In the genomic region with DNA sequence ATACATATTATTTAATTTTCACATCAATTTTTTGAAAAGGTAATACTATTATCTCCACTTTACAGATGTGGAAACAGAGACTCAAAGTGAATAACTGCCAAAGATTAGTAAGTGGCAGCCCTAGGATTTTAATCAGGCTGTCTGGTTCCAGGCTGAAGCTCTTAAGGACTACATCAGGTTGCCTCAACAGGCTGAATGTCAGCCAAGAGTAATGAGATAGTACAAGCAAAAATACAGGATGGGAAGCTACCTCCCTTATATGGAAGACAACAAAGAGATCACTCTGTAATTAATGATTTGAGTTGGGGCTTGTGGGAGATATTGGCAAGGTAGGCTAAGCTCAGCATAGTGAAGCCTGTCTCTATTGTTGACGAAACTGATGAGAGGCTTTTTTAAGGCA, we compare ENCODE assay signal across 17 cellular contexts.
DNase-seq lines count a peak whose midpoint lies in the region; ATAC-seq and TF ChIP-seq lines count a peak whose summit lies in the region.
"Had no signal": no experiment of that assay in that cellular context is flagged by ENCODE, and none has a peak within 500 bp of the region (broad histone marks: within the 10 kb centered on the region; RNA-seq: fewer than 3 reads in every experiment).

No MANE protein-coding gene starts in this region.

- H3K4me3 ChIP-seq in neural progenitor cell = no peak overlapping the region
- H3K4me3 ChIP-seq: BLaER1 treated with 17β-estradiol and CSF1 and Interleukin-3, amounts not matched to agents 10 nM and 100 nM; MG63 had no signal

- no peaks in the 10 kb centered on the region for H3K79me2 ChIP-seq in neural progenitor cell (ENCODE audit: low read depth)

- ATAC-seq in HG03045 (IDR thresholded peaks at IDR 0.05; ENCODE audit: unreplicated experiment) = no peak
- ATAC-seq: HCT116, Panc1 had no signal

- no peaks in the 10 kb centered on the region for H3K9me3 ChIP-seq in neural progenitor cell (ENCODE audit: low read depth)
- H3K9me3 ChIP-seq: BLaER1 treated with 17β-estradiol and CSF1 and Interleukin-3, amounts not matched to agents 10 nM and 100 nM; MG63 had no signal

- H3K4me3 Mint-ChIP-seq in neural progenitor cell = no peak overlapping the region
- H3K4me3 Mint-ChIP-seq: T-helper 1 cell treated with Interleukin-12 subunit alpha and Interleukin-12 subunit beta and Interleukin-4 antibody, amounts not matched to agents 30 μg/mL and 1 μg/mL, for 36 hours had no signal

- no peaks in the 10 kb centered on the region for H3K9me3 Mint-ChIP-seq in neural progenitor cell
- H3K9me3 Mint-ChIP-seq: T-helper 1 cell treated with Interleukin-12 subunit alpha and Interleukin-12 subunit beta and Interleukin-4 antibody, amounts not matched to agents 30 μg/mL and 1 μg/mL, for 36 hours had no signal

- no peaks in the 10 kb centered on the region for H3F3A ChIP-seq in neural progenitor cell (ENCODE audit: low read depth)

- no peaks in the 10 kb centered on the region for H3K36me3 Mint-ChIP-seq in neural progenitor cell

- H3K36me3 ChIP-seq in neural progenitor cell = no peaks in the 10 kb centered on the region
- H3K36me3 ChIP-seq: BLaER1 treated with 17β-estradiol and CSF1 and Interleukin-3, amounts not matched to agents 10 nM and 100 nM; MG63 had no signal

- no peaks in the 10 kb centered on the region for H3K27me3 Mint-ChIP-seq in neural progenitor cell (ENCODE audit: insufficient read depth, low read depth)

- peak; percentile 6 for DNase-seq in NCI-H146 (lab: John Stamatoyannopoulos, UW)
- DNase-seq in NCI-H146 treated with DMSO at 0.1 percent for 48 hours (lab: John Stamatoyannopoulos, UW; ENCODE audit: unreplicated experiment) = no peak
- peak; percentile 39 for DNase-seq in NCI-H2171 (lab: John Stamatoyannopoulos, UW)
- peak; percentile 38 for DNase-seq in NCI-H82 treated with DMSO at 0.1 percent for 48 hours (lab: John Stamatoyannopoulos, UW; ENCODE audit: unreplicated experiment)
- no peak for DNase-seq in neural progenitor cell (ENCODE audit: low spot score)
- no peak for DNase-seq in posterior cingulate gyrus
- DNase-seq in DMS79 treated with DMSO at 0.1 percent for 48 hours (lab: John Stamatoyannopoulos, UW) = no peak
- DNase-seq: MG63, NCI-H1092 treated with DMSO at 0.1 percent for 48 hours, NCI-H2107, SHP77 had no signal

- no peaks in the 10 kb centered on the region for H3K27me3 ChIP-seq in neural progenitor cell
- H3K27me3 ChIP-seq: BLaER1 treated with 17β-estradiol and CSF1 and Interleukin-3, amounts not matched to agents 10 nM and 100 nM; MG63 had no signal

- TF ChIP-seq CTCF in neural progenitor cell (IDR thresholded peaks at IDR 0.05) = no peak

- H3K4me1 ChIP-seq in neural progenitor cell = peaks cover 4% of the 10 kb centered on the region
- H3K4me1 ChIP-seq: BLaER1 treated with 17β-estradiol and CSF1 and Interleukin-3, amounts not matched to agents 10 nM and 100 nM had no signal

- no peak overlapping the region for H3K27ac ChIP-seq in neural progenitor cell
- H3K27ac ChIP-seq: 22Rv1; BLaER1 treated with 17β-estradiol and CSF1 and Interleukin-3, amounts not matched to agents 10 nM and 100 nM had no signal

- peaks cover 3% of the 10 kb centered on the region for H3K4me1 Mint-ChIP-seq in neural progenitor cell

- H4K20me1 ChIP-seq in neural progenitor cell (ENCODE audit: low read depth) = no peaks in the 10 kb centered on the region
- H4K20me1 ChIP-seq: BLaER1 treated with 17β-estradiol and CSF1 and Interleukin-3, amounts not matched to agents 10 nM and 100 nM had no signal

- H3K4me2 ChIP-seq in neural progenitor cell = no peak overlapping the region
- H3K4me2 ChIP-seq: BLaER1 treated with 17β-estradiol and CSF1 and Interleukin-3, amounts not matched to agents 10 nM and 100 nM had no signal

- H3K9ac ChIP-seq in neural progenitor cell = no peak overlapping the region
- H3K9ac ChIP-seq: BLaER1 treated with 17β-estradiol and CSF1 and Interleukin-3, amounts not matched to agents 10 nM and 100 nM had no signal

- no peak overlapping the region for H3K27ac Mint-ChIP-seq in neural progenitor cell
- H3K27ac Mint-ChIP-seq: T-helper 1 cell treated with Interleukin-12 subunit alpha and Interleukin-12 subunit beta and Interleukin-4 antibody, amounts not matched to agents 30 μg/mL and 1 μg/mL, for 36 hours had no signal

- intact Hi-C loops in posterior cingulate gyrus (cut with DNase I) = no loop called here

- peak overlapping the region; percentile 63 for H2AFZ ChIP-seq in neural progenitor cell (replicated peaks)

Comparison
In these comparisons a context has a peak if more than half of its experiments do, and no peak if none do; other contexts are left out.
1. DNase-seq: peak in NCI-H146 (single experiment), NCI-H2171 (single experiment) and NCI-H82 treated with DMSO at 0.1 percent for 48 hours (single experiment); none in NCI-H146 treated with DMSO at 0.1 percent for 48 hours (single experiment), neural progenitor cell (single experiment), posterior cingulate gyrus (0 of 10) and DMS79 treated with DMSO at 0.1 percent for 48 hours (single experiment).